In the genomic region with DNA sequence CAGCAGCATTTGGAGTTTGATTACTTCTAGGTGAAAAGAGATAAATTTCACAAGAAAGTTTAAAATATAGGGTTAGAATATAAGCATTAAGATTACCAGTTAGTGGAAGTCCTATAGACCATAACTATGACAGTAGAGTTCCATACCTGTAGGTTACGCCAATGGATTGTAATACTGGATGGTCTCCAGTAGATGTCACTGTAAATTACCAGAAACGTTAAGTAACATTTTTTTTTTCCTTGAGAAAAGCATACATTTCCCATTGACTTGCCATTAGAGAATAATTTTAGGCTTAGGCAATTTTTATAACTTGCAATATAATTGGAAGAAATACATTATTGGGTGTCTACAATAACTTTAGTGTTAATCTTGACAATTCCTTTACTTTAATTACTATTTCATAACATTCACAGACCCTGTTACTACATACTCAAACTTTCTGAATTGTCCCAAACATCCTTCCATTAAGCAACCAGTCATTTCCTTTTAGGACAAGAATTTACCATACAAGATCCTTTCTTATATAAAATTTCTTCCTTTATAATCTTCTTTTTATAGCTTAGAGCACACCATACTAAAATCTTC, we compare ENCODE assay signal across 7 cellular contexts.
A peak's percentile ranks its signal among the peaks of the same experiment; 100 is the strongest.
DNase-seq lines count a peak whose midpoint lies in the region; ATAC-seq and TF ChIP-seq lines count a peak whose summit lies in the region.

No MANE protein-coding gene starts in this region.

- no peaks in the 10 kb centered on the region for H3K9me2 ChIP-seq in GM23338 (ENCODE audit: insufficient read depth)

- H2AFZ ChIP-seq in GM23338 (no peak overlapping the region), mammary epithelial cell (ENCODE audit: low read depth, low read length) (no peak overlapping the region), osteoblast (ENCODE audit: low read length) (no peak overlapping the region)

- H3K36me3 ChIP-seq in GM23338 (ENCODE audit: insufficient read depth) (0 out of 2 replicates have a peak, but pooled peaks cover 4% of the 10 kb centered on the region), mammary epithelial cell (ENCODE audit: insufficient read depth, low read length) (no peaks in the 10 kb centered on the region), osteoblast (ENCODE audit: insufficient read depth, low read length) (no peaks in the 10 kb centered on the region)

- DNase-seq in GM23338 (ENCODE audit: low spot score) = peak; percentile 78
- DNase-seq in NB4 (ENCODE audit: low read depth) = peak; percentile 38
- peak; percentile 34 for DNase-seq in mammary epithelial cell
- no peak for DNase-seq in osteoblast (ENCODE audit: insufficient read length, low spot score, missing footprints)
- DNase-seq in activated naive CD4-positive, alpha-beta T cell treated with anti-CD3 and anti-CD28 coated beads, Interleukin-2, amount 10 ng/mL, durations not matched to agents 7 days and 5 days = no peak
- no peak for DNase-seq in NCI-H774 (lab: John Stamatoyannopoulos, UW)

- no peak for TF ChIP-seq POLR2A in NB4 (IDR thresholded peaks at IDR 0.05; ENCODE audit: extremely low read depth, insufficient read length)

- no peaks in the 10 kb centered on the region for H3K9me3 ChIP-seq in mammary epithelial cell (replicated peaks; ENCODE audit: insufficient read depth, low read length)
- H3K9me3 ChIP-seq in osteoblast (ENCODE audit: low read depth, low read length) = no peaks in the 10 kb centered on the region

- no peaks in the 10 kb centered on the region for H3K79me2 ChIP-seq in GM23338 (replicated peaks; ENCODE audit: insufficient read depth)
- no peaks in the 10 kb centered on the region for H3K79me2 ChIP-seq in mammary epithelial cell (ENCODE audit: insufficient read depth, low read length)
- no peaks in the 10 kb centered on the region for H3K79me2 ChIP-seq in osteoblast (ENCODE audit: insufficient read depth, low read length)

- peak; percentile 66 for ATAC-seq in GM23338

- H3K4me3 ChIP-seq in GM23338 = no peak overlapping the region
- no peak overlapping the region for H3K4me3 ChIP-seq in NB4 (ENCODE audit: low read depth, low read length)
- no peak overlapping the region for H3K4me3 ChIP-seq in mammary epithelial cell (replicated peaks in 1 of 3; ENCODE audit: insufficient read depth in 1 of 3, low read depth in 2 of 3, low read length in 3 of 3)
- no peak overlapping the region for H3K4me3 ChIP-seq in osteoblast (ENCODE audit: insufficient read depth, low read length)

- H3K27ac Mint-ChIP-seq in GM23338 = no peak overlapping the region; the same call in 1 of the 2 replicates
- no peak overlapping the region for H3K27ac Mint-ChIP-seq in activated naive CD4-positive, alpha-beta T cell treated with anti-CD3 and anti-CD28 coated beads, Interleukin-2, amount 10 ng/mL, durations not matched to agents 7 days and 5 days

- H3K9me3 Mint-ChIP-seq in GM23338 = peaks cover 15% of the 10 kb centered on the region
- H3K9me3 Mint-ChIP-seq in activated naive CD4-positive, alpha-beta T cell treated with anti-CD3 and anti-CD28 coated beads, Interleukin-2, amount 10 ng/mL, durations not matched to agents 7 days and 5 days = no peaks in the 10 kb centered on the region

- no peaks in the 10 kb centered on the region for H3F3A ChIP-seq in GM23338 (replicated peaks; ENCODE audit: low read depth)

- CTCF ChIA-PET in mammary epithelial cell (lab: Charles Lee; ENCODE audit: low non-redundant PET) = no interaction called here
- CTCF ChIA-PET in activated naive CD4-positive, alpha-beta T cell treated with anti-CD3 and anti-CD28 coated beads, Interleukin-2, amount 10 ng/mL, durations not matched to agents 7 days and 5 days (lab: Charles Lee) = no interaction called here

- no peaks in the 10 kb centered on the region for H3K27me3 ChIP-seq in GM23338 (ENCODE audit: insufficient read depth)
- H3K27me3 ChIP-seq in mammary epithelial cell (ENCODE audit: insufficient read depth, low read length) = no peaks in the 10 kb centered on the region
- no peaks in the 10 kb centered on the region for H3K27me3 ChIP-seq in osteoblast (ENCODE audit: insufficient read depth, low read length)

- no peaks in the 10 kb centered on the region for H3K27me3 Mint-ChIP-seq in GM23338 (ENCODE audit: insufficient read depth, low read depth, poor library complexity)
- H3K27me3 Mint-ChIP-seq in activated naive CD4-positive, alpha-beta T cell treated with anti-CD3 and anti-CD28 coated beads, Interleukin-2, amount 10 ng/mL, durations not matched to agents 7 days and 5 days = no peaks in the 10 kb centered on the region

- WGBS in mammary epithelial cell (ENCODE audit: low coverage, missing lambda C conversion rate) = 0% methylated on average over 1 of the region's 2 CpGs

- BruUV-seq in mammary epithelial cell (replicated peaks; lab: Mats Ljungman, UMichigan) = no TSS peak

- peaks cover 3% of the 10 kb centered on the region; the same call in 2 of the 3 replicates for H3K4me1 Mint-ChIP-seq in GM23338
- H3K4me1 Mint-ChIP-seq in activated naive CD4-positive, alpha-beta T cell treated with anti-CD3 and anti-CD28 coated beads, Interleukin-2, amount 10 ng/mL, durations not matched to agents 7 days and 5 days = no peaks in the 10 kb centered on the region

- in situ Hi-C loops in mammary epithelial cell (cut with MboI; ENCODE audit: low sequenced_read_pairs in 2 of 2) = no loop called here

- dilution Hi-C loops in mammary epithelial cell (cut with HindIII; ENCODE audit: low sequenced_read_pairs) = no loop called here

- H3K4me2 ChIP-seq in GM23338 = no peak overlapping the region
- no peak overlapping the region for H3K4me2 ChIP-seq in mammary epithelial cell (ENCODE audit: insufficient read depth, low read depth, low read length)
- H3K4me2 ChIP-seq in osteoblast (ENCODE audit: insufficient read depth, low read length) = no peak overlapping the region

- TF ChIP-seq CTCF in GM12872 (IDR thresholded peaks at IDR 0.05; ENCODE audit: insufficient read depth, low read depth, low read length) (peak; percentile 54), GM23338 (conservative IDR thresholded peaks at IDR 0.05; ENCODE audit: low read depth in 2 of 2) (peak; percentile 57 to 68), NB4 (IDR thresholded peaks at IDR 0.05; ENCODE audit: low read depth, low read length) (peak; percentile 40), mammary epithelial cell (conservative IDR thresholded peaks at IDR 0.05 in 1 of 2, IDR thresholded peaks at IDR 0.05 in 1 of 2; ENCODE audit: extremely low read depth in 1 of 2, insufficient read depth in 1 of 2, low read depth in 1 of 2, low read length in 2 of 2) (peak; percentile 57 to 59), osteoblast (IDR thresholded peaks at IDR 0.05; ENCODE audit: extremely low read depth, low read depth, low read length) (peak; percentile 40)

- H4K20me1 ChIP-seq in GM23338 (replicated peaks; ENCODE audit: insufficient read depth) = no peaks in the 10 kb centered on the region
- no peaks in the 10 kb centered on the region for H4K20me1 ChIP-seq in mammary epithelial cell (ENCODE audit: insufficient read depth, low read length)
- H4K20me1 ChIP-seq in osteoblast (ENCODE audit: insufficient read depth, low read length) = no peaks in the 10 kb centered on the region

- H3K27ac ChIP-seq in GM23338 (ENCODE audit: low read depth) (no peak overlapping the region), mammary epithelial cell (ENCODE audit: insufficient read depth, low read depth, low read length) (no peak overlapping the region), osteoblast (ENCODE audit: low read depth, low read length) (no peak overlapping the region)

- H3K4me3 Mint-ChIP-seq in GM23338 = no peak overlapping the region
- H3K4me3 Mint-ChIP-seq in activated naive CD4-positive, alpha-beta T cell treated with anti-CD3 and anti-CD28 coated beads, Interleukin-2, amount 10 ng/mL, durations not matched to agents 7 days and 5 days = no peak overlapping the region

- no peak overlapping the region for H3K9ac ChIP-seq in mammary epithelial cell (ENCODE audit: insufficient read depth, low read length)

- peaks cover 19% of the 10 kb centered on the region for H3K36me3 Mint-ChIP-seq in GM23338 (ENCODE audit: low read depth)
- H3K36me3 Mint-ChIP-seq in activated naive CD4-positive, alpha-beta T cell treated with anti-CD3 and anti-CD28 coated beads, Interleukin-2, amount 10 ng/mL, durations not matched to agents 7 days and 5 days = no peaks in the 10 kb centered on the region

- peaks cover 6% of the 10 kb centered on the region; the same call in 1 of the 2 replicates for H3K4me1 ChIP-seq in GM23338 (ENCODE audit: insufficient read depth)
- no peaks in the 10 kb centered on the region for H3K4me1 ChIP-seq in mammary epithelial cell (ENCODE audit: insufficient read depth, low read length)
- H3K4me1 ChIP-seq in osteoblast (ENCODE audit: insufficient read depth, low read length) = no peaks in the 10 kb centered on the region

- intact Hi-C loops in mammary epithelial cell (cut with micrococcal nuclease) = no loop called here

TF ChIP-seq in GM23338, 12 proteins besides CTCF, POLR2A, EP300 and RAD21 (continues in another document):
- no peak for TF ChIP-seq ETS1 (IDR thresholded peaks at IDR 0.05)
- no peak for TF ChIP-seq EZH2 (IDR thresholded peaks at IDR 0.05; ENCODE audit: low read depth, unreplicated experiment)
- TF ChIP-seq JUNB (IDR thresholded peaks at IDR 0.05; ENCODE audit: unreplicated experiment) = no peak

Comparison
In these comparisons a context has a peak if more than half of its experiments do, and no peak if none do; other contexts are left out.
1. DNase-seq: peak in GM23338 (single experiment), NB4 (single experiment) and mammary epithelial cell (single experiment); none in osteoblast (single experiment), activated naive CD4-positive, alpha-beta T cell treated with anti-CD3 and anti-CD28 coated beads, Interleukin-2, amount 10 ng/mL, durations not matched to agents 7 days and 5 days (single experiment) and NCI-H774 (single experiment).
2. Peak in every context shown above with its lines, with median percentiles within 50 percentile points of each other: CTCF ChIP-seq.